In genomic region chr1:1847501-1848289, GRCh38 we compare ENCODE assay signal across 11 cellular contexts. TPM values are rescaled to one million over a fixed set of nuclear protein-coding genes. Genes with fewer than 3 reads are reported as not detected.
DNase-seq lines count a peak whose midpoint lies in the region; ATAC-seq and TF ChIP-seq lines count a peak whose summit lies in the region.
"Had no signal": no experiment of that assay in that cellular context is flagged by ENCODE, and none has a peak within 500 bp of the region (broad histone marks: within the 10 kb centered on the region; RNA-seq: fewer than 3 reads in every experiment).

No MANE protein-coding gene starts in this region.

- H3K27me3 ChIP-seq in breast epithelium (no peaks in the 10 kb centered on the region), mammary epithelial cell (ENCODE audit: insufficient read depth, low read length) (no peaks in the 10 kb centered on the region), upper lobe of right lung (no peaks in the 10 kb centered on the region)

- TF ChIP-seq POLR2A in breast epithelium (IDR thresholded peaks at IDR 0.05): no peak

- no peak overlapping the region for H3K9ac ChIP-seq in mammary epithelial cell (ENCODE audit: insufficient read depth, low read length)

- H4K20me1 ChIP-seq in mammary epithelial cell (ENCODE audit: insufficient read depth, low read length): peaks cover 8% of the 10 kb centered on the region

- H3K79me2 ChIP-seq in mammary epithelial cell (ENCODE audit: insufficient read depth, low read length): peaks cover 97% of the 10 kb centered on the region

- H3K9me3 ChIP-seq in breast epithelium (no peaks in the 10 kb centered on the region), mammary epithelial cell (replicated peaks; ENCODE audit: insufficient read depth, low read length) (no peaks in the 10 kb centered on the region), mucosa of descending colon (no peaks in the 10 kb centered on the region), upper lobe of right lung (no peaks in the 10 kb centered on the region)

- intact Hi-C loops in breast epithelium (cut with DNase I; ENCODE audit: low total_unique reads): no loop called here
- intact Hi-C loops in mammary epithelial cell (cut with micrococcal nuclease): no loop called here
- intact Hi-C loops in mucosa of descending colon (cut with DNase I, micrococcal nuclease): no loop called here
- intact Hi-C loops in upper lobe of right lung (cut with DNase I): no loop called here
- intact Hi-C loops in posterior vena cava (cut with DNase I): no loop called here

- H3K4me1 ChIP-seq in breast epithelium (peaks cover 0 to 8% of the 10 kb centered on the region in 2 donors), mammary epithelial cell (ENCODE audit: insufficient read depth, low read length) (no peaks in the 10 kb centered on the region), mucosa of descending colon (ENCODE audit: low read depth) (peaks cover 32% of the 10 kb centered on the region), upper lobe of right lung (peaks cover 41% of the 10 kb centered on the region)

- DNase-seq in breast epithelium (ENCODE audit: low spot score in 2 of 2) (no peak), mammary epithelial cell (no peak), mucosa of descending colon (no peak), upper lobe of right lung (no peak), posterior vena cava (ENCODE audit: low spot score) (no peak)
- DNase-seq in activated CD8-positive, alpha-beta memory T cell treated with anti-CD3 and anti-CD28 coated beads, Interleukin-2, amount 50 U/mL, for 4 hours: no peak
- DNase-seq: hypothalamus, SW 1271 had no signal

- peak; percentile 44 for ATAC-seq in mucosa of descending colon
- no peak for ATAC-seq in upper lobe of right lung
- ATAC-seq in HG03521 (IDR thresholded peaks at IDR 0.05; ENCODE audit: unreplicated experiment): no peak
- ATAC-seq: activated naive CD4-positive, alpha-beta T cell treated with anti-CD3 and anti-CD28 coated beads, Interleukin-2, amount 50 U/mL, for 72 hours had no signal

- H3K4me3 ChIP-seq in breast epithelium (no peak overlapping the region), mammary epithelial cell (replicated peaks in 1 of 3; ENCODE audit: insufficient read depth in 1 of 3, low read depth in 2 of 3, low read length in 3 of 3) (no peak overlapping the region), mucosa of descending colon (no peak overlapping the region), upper lobe of right lung (no peak overlapping the region)

- BruUV-seq in mammary epithelial cell (replicated peaks; lab: Mats Ljungman, UMichigan): no TSS peak

- no peak overlapping the region for H2AFZ ChIP-seq in mammary epithelial cell (ENCODE audit: low read depth, low read length)

- H3K4me2 ChIP-seq in mammary epithelial cell (ENCODE audit: insufficient read depth, low read depth, low read length): no peak overlapping the region

- H3K36me3 ChIP-seq in breast epithelium: no peaks in the 10 kb centered on the region
- peaks cover 16% of the 10 kb centered on the region for H3K36me3 ChIP-seq in mammary epithelial cell (ENCODE audit: insufficient read depth, low read length)
- H3K36me3 ChIP-seq in mucosa of descending colon (ENCODE audit: low read depth): no peaks in the 10 kb centered on the region
- H3K36me3 ChIP-seq in upper lobe of right lung: no peaks in the 10 kb centered on the region

- 80% methylated on average over 13 of the region's 15 CpGs for WGBS in mammary epithelial cell (ENCODE audit: low coverage, missing lambda C conversion rate)

- in situ Hi-C loops in mammary epithelial cell (cut with MboI; ENCODE audit: low sequenced_read_pairs in 2 of 2): no loop called here

- peak overlapping the region; percentile 41 to 52 for H3K27ac ChIP-seq in breast epithelium
- no peak overlapping the region for H3K27ac ChIP-seq in mammary epithelial cell (ENCODE audit: insufficient read depth, low read depth, low read length)
- H3K27ac ChIP-seq in angular gyrus (ENCODE audit: low read depth, low read length): peak overlapping the region; percentile 44
- peak overlapping the region; percentile 51 for H3K27ac ChIP-seq in upper lobe of right lung

- dilution Hi-C loops in mammary epithelial cell (cut with HindIII; ENCODE audit: low sequenced_read_pairs): no loop called here

- CTCF ChIA-PET in mammary epithelial cell (lab: Charles Lee; ENCODE audit: low non-redundant PET): no interaction called here

- TF ChIP-seq CTCF in breast epithelium (IDR thresholded peaks at IDR 0.05) (no peak), mammary epithelial cell (conservative IDR thresholded peaks at IDR 0.05 in 1 of 2, IDR thresholded peaks at IDR 0.05 in 1 of 2; ENCODE audit: extremely low read depth in 1 of 2, insufficient read depth in 1 of 2, low read depth in 1 of 2, low read length in 2 of 2) (no peak), mucosa of descending colon (IDR thresholded peaks at IDR 0.05) (no peak), upper lobe of right lung (IDR thresholded peaks at IDR 0.05) (no peak)

RNA-seq across cellular contexts. Expression of gene GNB1, which starts 43.2 kb away (rescaled TPM):
- total RNA-seq in breast epithelium (100 to 1,000 TPM; 108 to 138 (median 123) TPM), mammary epithelial cell (100 to 1,000 TPM; 105 to 480 TPM), mucosa of descending colon (100 to 1,000 TPM; 314 to 329 (median 318) TPM), upper lobe of right lung (328 TPM), posterior vena cava (100 to 1,000 TPM; 318 to 379 TPM)
- 441 TPM for polyA plus RNA-seq in mammary epithelial cell
- 553 TPM for polyA minus RNA-seq in mammary epithelial cell
